2 cellular contexts compared by ENCODE assay signal in the genomic region with DNA sequence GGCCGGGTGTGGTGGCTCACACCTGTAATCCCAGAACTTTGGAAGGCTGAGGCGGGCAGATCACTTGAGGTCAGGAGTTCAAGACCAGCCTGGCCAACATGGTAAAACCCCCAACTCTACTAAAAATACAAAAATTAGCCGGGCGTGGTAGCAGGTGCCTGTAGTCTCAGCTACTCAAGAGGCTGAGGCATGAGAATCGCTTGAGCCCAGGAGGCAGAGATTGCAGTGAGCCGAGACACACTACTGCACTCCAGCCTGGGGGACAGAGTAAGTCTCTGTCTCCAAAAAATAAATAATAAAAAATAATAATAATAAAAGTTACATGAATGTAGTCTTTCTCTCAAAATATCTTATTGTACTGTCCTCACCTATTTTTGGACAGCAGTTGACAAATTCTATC. TPM values are rescaled to one million over a fixed set of nuclear protein-coding genes. Genes with fewer than 3 reads are reported as not detected.
"Had no signal": no experiment of that assay in that cellular context is flagged by ENCODE, and none has a peak within 500 bp of the region (broad histone marks: within the 10 kb centered on the region; RNA-seq: fewer than 3 reads in every experiment).

No MANE protein-coding gene starts in this region.

RNA-seq across cellular contexts. Expression of gene PCAT6, which starts 15.8 kb away (rescaled TPM):
- total RNA-seq: HT-29, IMR-90 had no signal
